14 cellular contexts compared by ENCODE assay signal in genomic region chr16:4677390-4677789, GRCh38. TPM values are rescaled to one million over a fixed set of nuclear protein-coding genes. Genes with fewer than 3 reads are reported as not detected.
DNase-seq lines count a peak whose midpoint lies in the region; ATAC-seq and TF ChIP-seq lines count a peak whose summit lies in the region.
"Had no signal": no experiment of that assay in that cellular context is flagged by ENCODE, and none has a peak within 500 bp of the region (broad histone marks: within the 10 kb centered on the region; RNA-seq: fewer than 3 reads in every experiment).

No MANE protein-coding gene starts in this region.

- intact Hi-C loops in natural killer cell (cut with micrococcal nuclease), result no loop called here

- H3K27me3 ChIP-seq in effector memory CD4-positive, alpha-beta T cell (replicated peaks; ENCODE audit: control insufficient read depth, insufficient read depth, low read length, poor library complexity, severe bottlenecking), result no peaks in the 10 kb centered on the region

- H3K36me3 ChIP-seq in effector memory CD4-positive, alpha-beta T cell (ENCODE audit: control insufficient read depth, insufficient read depth, low read length), result peaks cover 27% of the 10 kb centered on the region

- H3K27ac ChIP-seq in effector memory CD4-positive, alpha-beta T cell (ENCODE audit: insufficient read depth, low read length, poor library complexity, severe bottlenecking), result peak overlapping the region; percentile 67
- H3K27ac ChIP-seq: thoracic aorta, WERI-Rb-1 had no signal

- peaks cover 21% of the 10 kb centered on the region for H3K4me1 ChIP-seq in effector memory CD4-positive, alpha-beta T cell (ENCODE audit: control insufficient read depth, insufficient read depth, low read length, poor library complexity, severe bottlenecking)
- H3K4me1 ChIP-seq: HAP-1 had no signal

- DNase-seq in T-helper 17 cell, result no peak
- no peak for DNase-seq in effector memory CD4-positive, alpha-beta T cell
- no peak for DNase-seq in natural killer cell
- DNase-seq in NCI-H2227 (lab: John Stamatoyannopoulos, UW; ENCODE audit: unreplicated experiment), result no peak
- DNase-seq in stimulated activated CD4-positive, alpha-beta T cell treated with anti-CD3 and anti-CD28 coated beads, Interleukin-12 subunit alpha, Interleukin-12 subunit beta, amount 100 ng/mL, for 4 hours, result no peak
- no peak for DNase-seq in dermis blood vessel endothelial cell
- DNase-seq: MM.1S, NCI-H2107, WERI-Rb-1 had no signal

- peaks cover 6% of the 10 kb centered on the region for H3K36me3 Mint-ChIP-seq in T-helper 17 cell (ENCODE audit: low read depth)
- H3K36me3 Mint-ChIP-seq in natural killer cell, result no peaks in the 10 kb centered on the region

- TF ChIP-seq CTCF in natural killer cell (IDR thresholded peaks at IDR 0.05), result no peak

- ATAC-seq in T-helper 17 cell, result no peak
- ATAC-seq in natural killer cell, result no peak

- H3K4me1 Mint-ChIP-seq in T-helper 17 cell (peaks cover 25% of the 10 kb centered on the region), natural killer cell (peaks cover 18 to 33% of the 10 kb centered on the region in 2 donors)
- H3K4me1 Mint-ChIP-seq: endodermal cell had no signal

- H3K27ac Mint-ChIP-seq in T-helper 17 cell (peak overlapping the region; percentile 95), natural killer cell (peak overlapping the region in 1 of 2 donors; percentile 92)
- H3K27ac Mint-ChIP-seq: endodermal cell, nephron had no signal

- H3K4me3 ChIP-seq in effector memory CD4-positive, alpha-beta T cell (ENCODE audit: insufficient read depth, low read depth, low read length, poor library complexity, severe bottlenecking), result no peak overlapping the region
- H3K4me3 ChIP-seq: HAP-1, thoracic aorta had no signal

- no peaks in the 10 kb centered on the region for H3K27me3 Mint-ChIP-seq in T-helper 17 cell
- no peaks in the 10 kb centered on the region for H3K27me3 Mint-ChIP-seq in natural killer cell (ENCODE audit: low read depth in 2 of 2)

- no peak overlapping the region for H3K4me3 Mint-ChIP-seq in T-helper 17 cell
- peak overlapping the region; percentile 17 for H3K4me3 Mint-ChIP-seq in natural killer cell
- H3K4me3 Mint-ChIP-seq: CD14-positive monocyte, endodermal cell, nephron had no signal

- H3K9me3 Mint-ChIP-seq in natural killer cell, result no peaks in the 10 kb centered on the region
- H3K9me3 Mint-ChIP-seq: endodermal cell, nephron had no signal

- no peaks in the 10 kb centered on the region for H3K9me3 ChIP-seq in T-helper 17 cell (ENCODE audit: control insufficient read depth, low read length, poor library complexity, severe bottlenecking)
- H3K9me3 ChIP-seq in effector memory CD4-positive, alpha-beta T cell (ENCODE audit: control insufficient read depth, low read length), result no peaks in the 10 kb centered on the region
- H3K9me3 ChIP-seq: HAP-1, thoracic aorta had no signal

RNA-seq across cellular contexts. Expression of gene NUDT16L1, which starts 16.0 kb away (rescaled TPM):
- total RNA-seq in T-helper 17 cell, result 10 to 100 TPM; 44.7 to 49.6 TPM
- 10 to 100 TPM; 30.8 to 39.1 (median 35.0) TPM for total RNA-seq in natural killer cell
- total RNA-seq in dermis blood vessel endothelial cell, result 34.4 and 39.0 TPM in 2 replicates

RNA-seq across cellular contexts. Expression of gene MGRN1, which starts 52.8 kb away (rescaled TPM):
- 10 to 100 TPM; 69.3 to 74.7 TPM for total RNA-seq in T-helper 17 cell
- 100 to 1,000 TPM; 102 to 106 (median 105) TPM for total RNA-seq in natural killer cell
- total RNA-seq in dermis blood vessel endothelial cell, result 29.3 and 46.0 TPM in 2 replicates

RNA-seq across cellular contexts. Expression of gene ANKS3, which starts 56.7 kb away (rescaled TPM):
- total RNA-seq in T-helper 17 cell, result 10 to 100 TPM; 15.6 to 20.0 TPM
- total RNA-seq in natural killer cell, result 10 to 100 TPM; 19.7 to 20.8 (median 20.5) TPM
- total RNA-seq in dermis blood vessel endothelial cell, result 14.8 and 29.3 TPM in 2 replicates

RNA-seq across cellular contexts. Expression of gene DNAAF8, which starts 56.9 kb away (rescaled TPM):
- total RNA-seq in T-helper 17 cell, result not detected
- total RNA-seq in natural killer cell, result under 1 TPM in 1 of 3 donors, not detected in 2; 0.54 TPM
- 0.70 and 1.7 TPM in 2 replicates for total RNA-seq in dermis blood vessel endothelial cell
- total RNA-seq: thoracic aorta had no signal
